In the genomic region with DNA sequence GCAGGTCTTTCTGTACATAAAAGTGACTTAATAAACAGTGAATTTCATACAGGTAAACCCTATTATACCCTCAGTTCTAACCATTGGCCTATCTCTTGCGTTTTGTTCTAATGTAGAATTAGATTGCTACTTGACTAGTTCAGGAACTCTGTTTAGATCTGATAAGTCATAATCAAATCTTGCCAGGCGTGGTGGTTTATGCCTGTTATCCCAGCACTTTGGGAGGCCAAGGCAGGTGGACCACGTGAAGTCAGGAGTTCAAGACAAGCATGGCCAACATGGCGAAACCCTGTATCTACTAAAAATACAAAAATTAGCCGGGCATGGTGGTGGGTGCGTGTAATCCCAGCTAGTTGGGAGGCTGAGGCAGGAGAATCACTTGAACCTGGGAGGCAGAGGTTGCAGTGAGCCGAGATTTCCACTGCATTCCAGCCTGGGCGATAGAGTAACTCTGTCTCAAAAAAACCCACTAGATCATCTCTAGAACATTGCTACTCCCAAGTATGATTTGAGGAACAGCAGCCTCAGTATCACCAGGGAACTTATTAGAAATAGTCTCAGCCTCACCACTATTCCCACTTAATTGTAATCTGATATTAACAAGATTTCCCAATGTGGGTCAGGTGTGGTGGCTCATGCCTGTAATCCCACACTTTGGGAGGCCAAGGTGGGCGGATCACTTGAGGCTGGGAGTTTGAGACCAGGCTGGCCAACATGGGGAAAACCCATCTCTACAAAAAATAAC, we compare ENCODE assay signal across 25 cellular contexts. TPM values are rescaled to one million over a fixed set of nuclear protein-coding genes. Genes with fewer than 3 reads are reported as not detected.
DNase-seq lines count a peak whose midpoint lies in the region; ATAC-seq and TF ChIP-seq lines count a peak whose summit lies in the region.
"Had no signal": no experiment of that assay in that cellular context is flagged by ENCODE, and none has a peak within 500 bp of the region (broad histone marks: within the 10 kb centered on the region; RNA-seq: fewer than 3 reads in every experiment).

No MANE protein-coding gene starts in this region.

- H3K27me3 Mint-ChIP-seq in T-helper 17 cell = no peaks in the 10 kb centered on the region
- no peaks in the 10 kb centered on the region for H3K27me3 Mint-ChIP-seq in stimulated activated naive B cell treated with anti-CD40 and anti-IgM and Interleukin-4, amounts not matched to agents 10 μg/mL and 1 μg/mL and 100 μg/mL, for 72 hours
- no peaks in the 10 kb centered on the region for H3K27me3 Mint-ChIP-seq in activated CD4-positive, alpha-beta memory T cell treated with anti-CD3 and anti-CD28 coated beads for 36 hours
- H3K27me3 Mint-ChIP-seq: activated B cell treated with CpG ODN at 0.5 μM for 24 hours; activated T-helper 17 cell treated with anti-CD3 and anti-CD28 coated beads, Interleukin-2, amount 50 U/mL, for 72 hours had no signal

- H3K27me3 ChIP-seq in right atrium auricular region = no peaks in the 10 kb centered on the region
- H3K27me3 ChIP-seq: Peyer's patch had no signal

- H3K9me3 ChIP-seq in right atrium auricular region (no peaks in the 10 kb centered on the region), T-helper 17 cell (ENCODE audit: control insufficient read depth, low read length, poor library complexity, severe bottlenecking) (no peaks in the 10 kb centered on the region)
- H3K9me3 ChIP-seq: Peyer's patch had no signal

- no peak overlapping the region for H3K4me3 ChIP-seq in right atrium auricular region
- H3K4me3 ChIP-seq: Peyer's patch had no signal

- TF ChIP-seq CTCF in right atrium auricular region (IDR thresholded peaks at IDR 0.05) = no peak

- no peak for ATAC-seq in T-helper 17 cell
- ATAC-seq in stimulated activated naive B cell treated with anti-CD40 and anti-IgM and Interleukin-4, amounts not matched to agents 10 μg/mL and 1 μg/mL and 100 μg/mL, for 72 hours (replicated peaks) = no peak
- no peak for ATAC-seq in HG03378 (IDR thresholded peaks at IDR 0.05; ENCODE audit: unreplicated experiment)
- ATAC-seq: activated T-helper 17 cell treated with anti-CD3 and anti-CD28 coated beads, Interleukin-2, amount 50 U/mL, for 72 hours; natural killer cell had no signal

- H3K4me3 Mint-ChIP-seq in T-helper 17 cell = no peak overlapping the region
- no peak overlapping the region for H3K4me3 Mint-ChIP-seq in stimulated activated naive B cell treated with anti-CD40 and anti-IgM and Interleukin-4, amounts not matched to agents 10 μg/mL and 1 μg/mL and 100 μg/mL, for 72 hours
- H3K4me3 Mint-ChIP-seq in activated CD4-positive, alpha-beta memory T cell treated with anti-CD3 and anti-CD28 coated beads for 36 hours = no peak overlapping the region
- H3K4me3 Mint-ChIP-seq: activated B cell treated with CpG ODN at 0.5 μM for 24 hours; activated T-helper 17 cell treated with anti-CD3 and anti-CD28 coated beads, Interleukin-2, amount 50 U/mL, for 72 hours; natural killer cell had no signal

- H3K36me3 ChIP-seq in right atrium auricular region = peaks cover 35% of the 10 kb centered on the region

- no peaks in the 10 kb centered on the region for H3K9me3 Mint-ChIP-seq in stimulated activated naive B cell treated with anti-CD40 and anti-IgM and Interleukin-4, amounts not matched to agents 10 μg/mL and 1 μg/mL and 100 μg/mL, for 72 hours
- H3K9me3 Mint-ChIP-seq in activated CD4-positive, alpha-beta memory T cell treated with anti-CD3 and anti-CD28 coated beads for 36 hours = no peaks in the 10 kb centered on the region
- H3K9me3 Mint-ChIP-seq: activated B cell treated with CpG ODN at 0.5 μM for 24 hours; activated T-helper 17 cell treated with anti-CD3 and anti-CD28 coated beads, Interleukin-2, amount 50 U/mL, for 72 hours; natural killer cell had no signal

- DNase-seq in right atrium auricular region (ENCODE audit: low spot score) (peak; percentile 9), cardiac septum (ENCODE audit: low spot score) (no peak), T-helper 17 cell (no peak), epithelial cell of prostate (ENCODE audit: low read depth, low spot score) (no peak), NCI-H1436 (lab: John Stamatoyannopoulos, UW) (no peak)
- DNase-seq in stimulated activated naive B cell treated with anti-CD40 and anti-IgM and Interleukin-4, amounts not matched to agents 10 μg/mL and 1 μg/mL and 100 μg/mL, for 72 hours = no peak
- no peak for DNase-seq in activated CD4-positive, alpha-beta memory T cell treated with anti-CD3 and anti-CD28 coated beads for 36 hours
- DNase-seq: activated B cell treated with CpG ODN at 0.5 μM for 24 hours; central memory CD4-positive, alpha-beta T cell; dermis blood vessel endothelial cell; DMS153; Karpas-422; natural killer cell; NCI-H1417 treated with DMSO at 0.1 percent for 48 hours; NCI-H2081; NCI-H345; NCI-H69; nucleus accumbens; Peyer's patch; SHP77 treated with DMSO at 0.1 percent for 48 hours; stimulated activated CD4-positive, alpha-beta T cell treated with anti-CD3 and anti-CD28 coated beads, Interleukin-15, amount 100 ng/mL, for 24 hours; stimulated activated CD4-positive, alpha-beta T cell treated with anti-CD3 and anti-CD28 coated beads, Interleukin-4, amount 100 ng/mL, for 4 hours; T-helper 9 cell had no signal

- intact Hi-C loops in cardiac septum (cut with DNase I) = no loop called here
- intact Hi-C loops in activated CD4-positive, alpha-beta memory T cell treated with anti-CD3 and anti-CD28 coated beads for 36 hours (cut with micrococcal nuclease) = no loop called here

- H3K27ac ChIP-seq in right atrium auricular region (no peak overlapping the region), epithelial cell of prostate (peak overlapping the region; percentile 8)
- H3K27ac ChIP-seq: Peyer's patch had no signal

- H3K4me1 Mint-ChIP-seq in T-helper 17 cell = no peaks in the 10 kb centered on the region
- peaks cover 0 to 6% of the 10 kb centered on the region in 2 donors for H3K4me1 Mint-ChIP-seq in stimulated activated naive B cell treated with anti-CD40 and anti-IgM and Interleukin-4, amounts not matched to agents 10 μg/mL and 1 μg/mL and 100 μg/mL, for 72 hours
- H3K4me1 Mint-ChIP-seq in activated CD4-positive, alpha-beta memory T cell treated with anti-CD3 and anti-CD28 coated beads for 36 hours (ENCODE audit: low read depth) = no peaks in the 10 kb centered on the region
- H3K4me1 Mint-ChIP-seq: activated T-helper 17 cell treated with anti-CD3 and anti-CD28 coated beads, Interleukin-2, amount 50 U/mL, for 72 hours had no signal

- CTCF ChIA-PET in activated CD4-positive, alpha-beta memory T cell treated with anti-CD3 and anti-CD28 coated beads for 36 hours (lab: Charles Lee) = interaction anchor here (3.8 kb wide), 1 partner anchor 8 kb away, joined by 23 read pairs; no protein-coding TSS in a partner anchor

- no peaks in the 10 kb centered on the region for H3K4me1 ChIP-seq in right atrium auricular region
- H3K4me1 ChIP-seq: Peyer's patch had no signal

- peak overlapping the region; percentile 60 for H3K27ac Mint-ChIP-seq in T-helper 17 cell
- peak overlapping the region; percentile 89 for H3K27ac Mint-ChIP-seq in stimulated activated naive B cell treated with anti-CD40 and anti-IgM and Interleukin-4, amounts not matched to agents 10 μg/mL and 1 μg/mL and 100 μg/mL, for 72 hours
- H3K27ac Mint-ChIP-seq in activated CD4-positive, alpha-beta memory T cell treated with anti-CD3 and anti-CD28 coated beads for 36 hours = no peak overlapping the region
- H3K27ac Mint-ChIP-seq: activated B cell treated with CpG ODN at 0.5 μM for 24 hours; activated T-helper 17 cell treated with anti-CD3 and anti-CD28 coated beads, Interleukin-2, amount 50 U/mL, for 72 hours; natural killer cell had no signal

- POLR2A ChIA-PET in activated CD4-positive, alpha-beta memory T cell treated with anti-CD3 and anti-CD28 coated beads for 36 hours (lab: Charles Lee) = interaction anchor here (1.2 to 1.6 kb wide), 2 partner anchors 12 to 13 kb away, joined by 3 to 4 read pairs; a partner anchor contains a TSS

- H3K36me3 Mint-ChIP-seq in T-helper 17 cell (ENCODE audit: low read depth) = peaks cover 5% of the 10 kb centered on the region
- peaks cover 15 to 28% of the 10 kb centered on the region in 2 donors for H3K36me3 Mint-ChIP-seq in stimulated activated naive B cell treated with anti-CD40 and anti-IgM and Interleukin-4, amounts not matched to agents 10 μg/mL and 1 μg/mL and 100 μg/mL, for 72 hours
- peaks cover 27% of the 10 kb centered on the region for H3K36me3 Mint-ChIP-seq in activated CD4-positive, alpha-beta memory T cell treated with anti-CD3 and anti-CD28 coated beads for 36 hours

RNA-seq across cellular contexts. Expression of a gene that starts 12.2 kb away (rescaled TPM):
- total RNA-seq in right atrium auricular region = 10 to 100 TPM; 15.7 to 20.7 TPM
- total RNA-seq in cardiac septum = 27.9 TPM
- total RNA-seq in T-helper 17 cell = 10 to 100 TPM; 49.3 to 65.3 TPM
- total RNA-seq in activated CD4-positive, alpha-beta memory T cell treated with anti-CD3 and anti-CD28 coated beads for 36 hours = 10 to 100 TPM; 72.6 to 72.8 TPM

RNA-seq across cellular contexts. Expression of a gene that starts 18.7 kb away (rescaled TPM):
- total RNA-seq in right atrium auricular region (10 to 100 TPM; 22.8 to 28.2 TPM), cardiac septum (25.5 TPM), T-helper 17 cell (10 to 100 TPM; 17.1 to 30.5 TPM)
- total RNA-seq in activated CD4-positive, alpha-beta memory T cell treated with anti-CD3 and anti-CD28 coated beads for 36 hours = 10 to 100 TPM; 29.1 to 31.6 TPM

RNA-seq across cellular contexts. Expression of a gene that starts 27.9 kb away (rescaled TPM):
- total RNA-seq in right atrium auricular region (under 1 TPM in 1 of 2 donors, not detected in 1; 0.12 TPM), cardiac septum (0.24 TPM), T-helper 17 cell (under 1 TPM in 1 of 2 donors, not detected in 1; 0.29 TPM)
- not detected for total RNA-seq in activated CD4-positive, alpha-beta memory T cell treated with anti-CD3 and anti-CD28 coated beads for 36 hours
- total RNA-seq: activated B cell treated with CpG ODN at 0.5 μM for 24 hours had no signal

RNA-seq across cellular contexts. Expression of a gene that starts 40.9 kb away (rescaled TPM):
- total RNA-seq in right atrium auricular region (1 to 10 TPM; 5.5 to 6.2 TPM), cardiac septum (9.8 TPM), T-helper 17 cell (10 to 100 TPM; 13.0 to 13.3 TPM)
- total RNA-seq in activated CD4-positive, alpha-beta memory T cell treated with anti-CD3 and anti-CD28 coated beads for 36 hours = 10 to 100 TPM; 52.1 to 52.5 TPM

RNA-seq across cellular contexts. Expression of a gene that starts 41.1 kb away (rescaled TPM):
- total RNA-seq in right atrium auricular region (10 to 100 TPM in 1 of 2 donors, 1 to 10 TPM in 1; 8.8 to 11.8 TPM), cardiac septum (20.3 TPM), T-helper 17 cell (10 to 100 TPM; 38.3 to 48.6 TPM)
- total RNA-seq in activated CD4-positive, alpha-beta memory T cell treated with anti-CD3 and anti-CD28 coated beads for 36 hours = 10 to 100 TPM; 83.7 to 97.9 TPM
